8 cellular contexts compared by ENCODE assay signal in the genomic region with DNA sequence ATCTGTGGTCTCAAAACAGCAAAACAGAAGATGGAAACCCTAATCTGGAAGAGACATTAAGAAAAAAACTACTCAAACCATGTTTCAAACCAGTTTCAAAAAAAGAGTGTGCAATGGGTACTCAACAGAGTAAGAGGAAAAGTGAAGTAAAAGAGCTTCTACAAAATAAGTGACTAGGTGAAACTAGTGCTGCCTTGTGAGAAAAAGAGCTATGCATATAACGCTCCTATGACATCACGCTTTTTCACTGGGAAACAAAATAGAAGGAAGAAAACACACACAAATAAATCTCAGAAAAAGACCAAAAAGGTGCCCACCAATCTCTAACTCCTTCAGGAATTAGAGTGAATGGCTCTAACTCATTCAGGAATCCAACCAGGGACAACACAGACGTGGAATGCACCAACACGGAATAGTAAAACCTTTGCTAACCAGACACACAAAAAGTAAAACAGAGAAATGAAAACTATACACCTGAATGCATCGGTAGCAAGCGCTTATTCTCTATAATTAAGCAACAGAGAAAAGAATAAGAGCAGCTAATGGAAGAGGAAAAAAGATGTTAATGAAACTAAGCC. TPM values are rescaled to one million over a fixed set of nuclear protein-coding genes. Genes with fewer than 3 reads are reported as not detected.
DNase-seq lines count a peak whose midpoint lies in the region; ATAC-seq and TF ChIP-seq lines count a peak whose summit lies in the region.

No MANE protein-coding gene starts in this region.

- no peak for TF ChIP-seq POLR2A in right lobe of liver (IDR thresholded peaks at IDR 0.05)

- peaks cover 52% of the 10 kb centered on the region for H3K4me1 Mint-ChIP-seq in activated naive CD8-positive, alpha-beta T cell treated with anti-CD3 and anti-CD28 coated beads, Interleukin-2, amount 50 U/mL, for 24 hours

- H3K36me3 ChIP-seq in right lobe of liver: no peaks in the 10 kb centered on the region
- no peaks in the 10 kb centered on the region for H3K36me3 ChIP-seq in urinary bladder (ENCODE audit: insufficient read depth)

- TF ChIP-seq CTCF in right lobe of liver (IDR thresholded peaks at IDR 0.05): no peak

- peak overlapping the region; percentile 90 for H3K4me3 Mint-ChIP-seq in activated naive CD8-positive, alpha-beta T cell treated with anti-CD3 and anti-CD28 coated beads, Interleukin-2, amount 50 U/mL, for 24 hours

- DNase-seq in EH (ENCODE audit: low read depth) (peak; percentile 18), right lobe of liver (no peak), NCI-H2029 (lab: John Stamatoyannopoulos, UW) (no peak), midbrain (lab: John Stamatoyannopoulos, UW) (no peak), left lobe of liver (ENCODE audit: low spot score) (no peak)
- no peak for DNase-seq in activated naive CD8-positive, alpha-beta T cell treated with anti-CD3 and anti-CD28 coated beads, Interleukin-2, amount 50 U/mL, for 24 hours

- intact Hi-C loops in right lobe of liver (cut with DNase I): loop anchor here in 1 of 2 donors (10.0 kb wide), 1 partner anchor 159 kb away; no protein-coding TSS in a partner anchor

- H3K9me3 ChIP-seq in right lobe of liver: no peaks in the 10 kb centered on the region

- H3K27me3 ChIP-seq in right lobe of liver: no peaks in the 10 kb centered on the region

- H3K4me1 ChIP-seq in right lobe of liver: peaks cover 0 to 16% (median 5%) of the 10 kb centered on the region in 4 donors
- H3K4me1 ChIP-seq in urinary bladder (ENCODE audit: insufficient read depth): no peaks in the 10 kb centered on the region

- H3K27ac ChIP-seq in right lobe of liver (peak overlapping the region; percentile 94 to 96 (median 94)), urinary bladder (ENCODE audit: low read depth) (no peak overlapping the region)

- H3K4me3 ChIP-seq in right lobe of liver (peak overlapping the region; percentile 93 to 96 (median 95)), urinary bladder (ENCODE audit: low read depth, low read length) (peak overlapping the region; percentile 63)

- H3K36me3 Mint-ChIP-seq in activated naive CD8-positive, alpha-beta T cell treated with anti-CD3 and anti-CD28 coated beads, Interleukin-2, amount 50 U/mL, for 24 hours (ENCODE audit: low read depth): peaks cover 3% of the 10 kb centered on the region

- H3K27ac Mint-ChIP-seq in activated naive CD8-positive, alpha-beta T cell treated with anti-CD3 and anti-CD28 coated beads, Interleukin-2, amount 50 U/mL, for 24 hours: peak overlapping the region; percentile 73

- ATAC-seq in HG02938 (IDR thresholded peaks at IDR 0.05; ENCODE audit: unreplicated experiment): peak; percentile 21
- ATAC-seq in activated naive CD8-positive, alpha-beta T cell treated with anti-CD3 and anti-CD28 coated beads, Interleukin-2, amount 50 U/mL, for 24 hours: no peak
- no peak for ATAC-seq in right lobe of liver
- ATAC-seq in left lobe of liver: no peak

- no peaks in the 10 kb centered on the region for H3K27me3 Mint-ChIP-seq in activated naive CD8-positive, alpha-beta T cell treated with anti-CD3 and anti-CD28 coated beads, Interleukin-2, amount 50 U/mL, for 24 hours

- 4% methylated on average over 6 of the region's 6 CpGs for WGBS in right lobe of liver (ENCODE audit: insufficient coverage, low coverage, low lambda C conversion rate, missing lambda C conversion rate)
- WGBS in urinary bladder: 4% methylated on average over 6 of the region's 6 CpGs

- H3K9me3 Mint-ChIP-seq in activated naive CD8-positive, alpha-beta T cell treated with anti-CD3 and anti-CD28 coated beads, Interleukin-2, amount 50 U/mL, for 24 hours: no peaks in the 10 kb centered on the region

RNA-seq across cellular contexts. Expression of gene FOXJ3, which starts 1.3 kb away (rescaled TPM):
- 10 to 100 TPM; 12.1 to 18.4 (median 14.5) TPM for total RNA-seq in right lobe of liver
- total RNA-seq in urinary bladder: 103 TPM
- polyA plus RNA-seq in urinary bladder: 21.4 TPM
- total RNA-seq in left lobe of liver: 13.7 TPM

RNA-seq across cellular contexts. Expression of gene RIMKLA, which starts 46.8 kb away (rescaled TPM):
- total RNA-seq in right lobe of liver (under 1 TPM; 0.02 to 0.95 (median 0.15) TPM), urinary bladder (0.69 TPM), left lobe of liver (0.25 TPM)
- polyA plus RNA-seq in urinary bladder: 0.58 TPM
